Comparison of ENCODE assay signal across 20 cellular contexts in genomic region chr5:123578390-123578789, GRCh38.
DNase-seq lines count a peak whose midpoint lies in the region; ATAC-seq, FAIRE-seq and TF ChIP-seq lines count a peak whose summit lies in the region.
"Had no signal": no experiment of that assay in that cellular context is flagged by ENCODE, and none has a peak within 500 bp of the region (broad histone marks: within the 10 kb centered on the region; RNA-seq: fewer than 3 reads in every experiment).

No MANE protein-coding gene starts in this region.

- DNase-seq in GM19239 (ENCODE audit: insufficient read length, low spot score) (no peak), frontal cortex (ENCODE audit: low spot score in 2 of 2) (no peak), pancreas (no peak), dedifferentiated amniotic fluid mesenchymal stem cell (ENCODE audit: extremely low spot score) (no peak), H54 (ENCODE audit: insufficient read length, low spot score) (no peak)
- DNase-seq: 8988T; Calu3; CD8-positive, alpha-beta T cell; DMS 273 treated with DMSO at 0.1 percent for 48 hours; DMS53; DND-41; EL had no signal

- no peaks in the 10 kb centered on the region for H3K4me1 ChIP-seq in pancreas

- no peaks in the 10 kb centered on the region for H3K27me3 ChIP-seq in pancreas
- H3K27me3 ChIP-seq: BLaER1 treated with 17β-estradiol and CSF1 and Interleukin-3, amounts not matched to agents 10 nM and 100 nM had no signal

- H3K27ac ChIP-seq in pancreas = no peak overlapping the region
- H3K27ac ChIP-seq: BLaER1 treated with 17β-estradiol and CSF1 and Interleukin-3, amounts not matched to agents 10 nM and 100 nM; HL-60 had no signal

- no peak for TF ChIP-seq CTCF in pancreas (IDR thresholded peaks at IDR 0.05)

- H3K4me3 ChIP-seq in pancreas = no peak overlapping the region
- H3K4me3 ChIP-seq: BLaER1 treated with 17β-estradiol and CSF1 and Interleukin-3, amounts not matched to agents 10 nM and 100 nM; HAP-1; K562 had no signal

- no peak for TF ChIP-seq POLR2A in H54 (IDR thresholded peaks at IDR 0.05; ENCODE audit: low read depth, low read length)

- FAIRE-seq in A204.1 (lab: Jason Lieb, UNC) (peak; percentile 19), GM19239 (lab: Jason Lieb, UNC) (peak; percentile 64), frontal cortex (lab: Jason Lieb, UNC) (peak; percentile 17), pancreas (lab: Jason Lieb, UNC) (peak; percentile 5), H54 (lab: Jason Lieb, UNC) (no peak)
- FAIRE-seq: GM12892, H1 had no signal

- no peaks in the 10 kb centered on the region for H3K9me3 ChIP-seq in pancreas
- H3K9me3 ChIP-seq: BLaER1 treated with 17β-estradiol and CSF1 and Interleukin-3, amounts not matched to agents 10 nM and 100 nM; HAP-1 had no signal

- ATAC-seq in pancreas (no peak), HG02852 (IDR thresholded peaks at IDR 0.05; ENCODE audit: unreplicated experiment) (no peak)
- ATAC-seq: CD8-positive, alpha-beta T cell; K562 had no signal

- peaks cover 0 to 10% (median 0%) of the 10 kb centered on the region in 3 donors for H3K36me3 ChIP-seq in pancreas

- intact Hi-C loops in pancreas (cut with DNase I) = no loop called here
